14 cellular contexts compared by ENCODE assay signal in genomic region chr9:34338664-34339063, GRCh38.
"Had no signal": no experiment of that assay in that cellular context is flagged by ENCODE, and none has a peak within 500 bp of the region (broad histone marks: within the 10 kb centered on the region; RNA-seq: fewer than 3 reads in every experiment).

No MANE protein-coding gene starts in this region.

- H3K4me3 Mint-ChIP-seq: activated naive CD8-positive, alpha-beta T cell treated with anti-CD3 and anti-CD28 coated beads for 36 hours; dendritic cell treated with granulocyte-macrophage colony-stimulating factor and Interleukin-4, amounts not matched to agents 40 ng/mL and 50 ng/mL, for 4 days had no signal

- H3K4me1 ChIP-seq: vagina had no signal

- H3K36me3 ChIP-seq: ovary had no signal

- H3K9me3 ChIP-seq: left ventricle myocardium inferior, ovary, tibial nerve, vagina had no signal

- H3K27me3 Mint-ChIP-seq: activated naive CD8-positive, alpha-beta T cell treated with anti-CD3 and anti-CD28 coated beads for 36 hours; dendritic cell treated with granulocyte-macrophage colony-stimulating factor and Interleukin-4, amounts not matched to agents 40 ng/mL and 50 ng/mL, for 4 days had no signal

- H3K4me3 ChIP-seq: left ventricle myocardium inferior, ovary, smooth muscle cell, tibial nerve, vagina had no signal

- H3K27me3 ChIP-seq: ovary, tibial nerve, vagina had no signal

- H3K27ac Mint-ChIP-seq: activated naive CD8-positive, alpha-beta T cell treated with anti-CD3 and anti-CD28 coated beads for 36 hours; dendritic cell treated with granulocyte-macrophage colony-stimulating factor and Interleukin-4, amounts not matched to agents 40 ng/mL and 50 ng/mL, for 4 days had no signal

- H3K9me3 Mint-ChIP-seq: activated naive CD8-positive, alpha-beta T cell treated with anti-CD3 and anti-CD28 coated beads for 36 hours; dendritic cell treated with granulocyte-macrophage colony-stimulating factor and Interleukin-4, amounts not matched to agents 40 ng/mL and 50 ng/mL, for 4 days had no signal

- H3K27ac ChIP-seq: left ventricle myocardium inferior, ovary, tibial nerve, vagina had no signal

- DNase-seq: activated CD4-positive, alpha-beta T cell treated with anti-CD3 and anti-CD28 coated beads, Interleukin-2, amount 50 U/mL, for 48 hours; activated CD4-positive, CD25-positive, alpha-beta regulatory T cell treated with anti-CD3 and anti-CD28 coated beads, Interleukin-2, amount 50 U/mL, for 72 hours; activated gamma-delta T cell; activated naive CD8-positive, alpha-beta T cell treated with anti-CD3 and anti-CD28 coated beads for 36 hours; activated T-cell treated with anti-CD3 and anti-CD28 coated beads, Interleukin-2, amount 50 U/mL, for 48 hours; central memory CD4-positive, alpha-beta T cell; glutamatergic neuron; left ventricle myocardium inferior; mesendoderm; ovary had no signal

- H3K4me2 ChIP-seq: smooth muscle cell had no signal
